8 cellular contexts compared by ENCODE assay signal in the genomic region with DNA sequence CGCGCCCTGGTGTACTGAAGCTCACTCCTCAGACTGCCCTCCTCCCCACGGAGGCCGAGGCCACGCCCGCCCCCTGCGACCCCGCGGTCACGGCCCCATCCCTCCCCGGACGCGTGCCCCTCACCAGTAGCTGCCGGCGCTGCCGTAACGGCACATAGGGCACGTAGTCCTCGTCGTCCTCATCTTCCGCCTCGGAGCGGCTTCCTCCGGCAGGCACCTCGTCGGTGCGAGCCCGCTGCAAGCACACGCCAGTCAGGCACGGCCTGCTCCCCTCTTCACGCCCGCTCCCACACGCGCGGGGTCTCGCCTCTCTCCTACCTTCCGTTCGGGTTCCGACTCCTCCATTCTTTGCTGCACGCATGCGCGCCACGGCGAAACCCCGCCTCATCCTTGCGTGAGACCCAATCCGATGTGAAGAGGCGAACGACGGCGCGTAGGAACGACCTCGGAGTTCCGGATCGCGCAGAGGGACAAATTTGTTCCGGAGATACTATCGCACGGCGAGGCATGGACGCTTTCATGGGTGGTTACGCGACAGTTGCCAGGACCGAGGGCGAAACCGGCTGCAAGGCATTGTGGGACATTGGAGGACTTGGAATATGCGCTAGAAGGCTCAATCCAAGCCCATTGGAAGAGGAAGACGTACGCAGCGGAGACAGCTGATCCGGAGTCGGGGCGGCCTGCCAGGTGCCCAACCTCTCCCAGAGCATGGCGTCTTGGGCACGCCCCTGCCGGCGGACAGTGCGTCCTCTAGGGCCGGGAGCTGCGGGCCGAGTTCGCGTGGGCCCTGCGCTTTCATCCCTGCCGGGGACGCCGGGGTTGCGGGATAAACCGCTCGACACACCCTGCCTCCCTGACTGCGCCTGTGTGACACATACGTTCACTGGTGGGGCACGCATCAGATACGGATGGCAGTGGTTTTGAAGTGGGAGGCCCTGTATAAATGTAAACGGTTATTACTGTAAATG. TPM values are rescaled to one million over a fixed set of nuclear protein-coding genes. Genes with fewer than 3 reads are reported as not detected.
A peak's percentile ranks its signal among the peaks of the same experiment; 100 is the strongest.
DNase-seq lines count a peak whose midpoint lies in the region; ATAC-seq, FAIRE-seq and TF ChIP-seq lines count a peak whose summit lies in the region.

A gene (minus strand): TSS at position 361 of the 968 bp plus-strand sequence. CDS start 16 bp downstream, at position 345.

- FAIRE-seq in bronchial epithelial cell (lab: Jason Lieb, UNC), result peak; percentile 98

- TF ChIP-seq CTCF in AG04450 (IDR thresholded peaks at IDR 0.05; ENCODE audit: low read depth, low read length) (0 out of 2 replicates have a peak, but pooled peaks have one; percentile 11), WI38 (IDR thresholded peaks at IDR 0.05; ENCODE audit: low read depth, low read length) (no peak), bronchial epithelial cell (IDR thresholded peaks at IDR 0.05; ENCODE audit: insufficient read depth, low read length, severe bottlenecking) (no peak)

- peak within 1 kb of the TSS; percentile 97 for H3K4me3 ChIP-seq in AG04450 (ENCODE audit: low read depth, low read length)
- H3K4me3 ChIP-seq in WI38 (ENCODE audit: low read depth, low read length), result peak within 1 kb of the TSS; percentile 90
- H3K4me3 ChIP-seq in bronchial epithelial cell (ENCODE audit: low read depth, low read length), result peak within 1 kb of the TSS; percentile 100
- peak within 1 kb of the TSS; percentile 99 for H3K4me3 ChIP-seq in iPS-20b (ENCODE audit: low read length)
- H3K4me3 ChIP-seq in skin epidermis, result peak within 1 kb of the TSS; percentile 68 to 95 (median 89)

- peak within 1 kb of the TSS; percentile 94 for H3K9ac ChIP-seq in iPS-20b (ENCODE audit: low read depth, low read length)

- H3K27me3 ChIP-seq in AG04450 (ENCODE audit: control insufficient read depth, insufficient read depth, low read length) (no peaks in the 10 kb centered on the region), bronchial epithelial cell (ENCODE audit: control insufficient read depth, insufficient read depth, low read length) (no peaks in the 10 kb centered on the region), iPS-20b (ENCODE audit: insufficient read depth, low read length) (no peaks in the 10 kb centered on the region)

- H3K9me3 ChIP-seq in AG04450 (ENCODE audit: control insufficient read depth, insufficient read depth, low read length), result no peaks in the 10 kb centered on the region
- H3K9me3 ChIP-seq in iPS-20b (ENCODE audit: insufficient read depth, low read depth, low read length), result no peaks in the 10 kb centered on the region

- CTCF ChIA-PET in AG04450 (lab: Charles Lee), result interaction anchor here (1.3 to 5.2 kb wide), 2 partner anchors 15 to 90 kb away, joined by 3 to 40 read pairs; no protein-coding TSS in a partner anchor

- ATAC-seq in GM18870 (IDR thresholded peaks at IDR 0.05; ENCODE audit: unreplicated experiment) (peak; percentile 81), HG03135 (IDR thresholded peaks at IDR 0.05; ENCODE audit: unreplicated experiment) (peak; percentile 79)

- POLR2A ChIA-PET in AG04450 (lab: Yijun Ruan, JAX), result interaction anchor here (0.6 to 2.7 kb wide), 12 partner anchors 9 to 188 kb away, joined by 3 to 20 read pairs (median 5); a partner anchor contains a TSS

- H3K36me3 ChIP-seq in bronchial epithelial cell (ENCODE audit: control insufficient read depth, insufficient read depth, low read length), result peaks cover 51% of the 10 kb centered on the region
- peaks cover 69% of the 10 kb centered on the region for H3K36me3 ChIP-seq in iPS-20b (ENCODE audit: insufficient read depth, low read depth, low read length)

- peak; percentile 98 for DNase-seq in AG04450 (ENCODE audit: low read depth, low spot score)
- peak; percentile 95 for DNase-seq in NCI-H2227 treated with DMSO at 0.1 percent for 48 hours (lab: John Stamatoyannopoulos, UW)
- peak; percentile 97 for DNase-seq in bronchial epithelial cell (ENCODE audit: low read depth)

- H3K4me1 ChIP-seq in iPS-20b (ENCODE audit: insufficient read depth, low read length), result no peaks in the 10 kb centered on the region

- H3K27ac ChIP-seq in AG04450 (ENCODE audit: low read depth, low read length) (peak within 1 kb of the TSS; percentile 85), iPS-20b (ENCODE audit: low read length) (no peak within 1 kb of the TSS), skin epidermis (peak within 1 kb of the TSS; percentile 60 to 96 (median 88))

RNA-seq across cellular contexts. Expression of the gene that starts here (rescaled TPM):
- 71.8 and 96.0 TPM in 2 replicates for polyA plus RNA-seq in AG04450 (2011; rRNA removed)
- 58.0 and 71.2 TPM in 2 replicates for polyA minus RNA-seq in AG04450 (2011; rRNA and poly(A)+ RNA removed)
- 108 and 250 TPM in 2 replicates for total RNA-seq in bronchial epithelial cell
